18 cellular contexts compared by ENCODE assay signal in genomic region chr6:52524921-52525320, GRCh38.
"Had no signal": no experiment of that assay in that cellular context is flagged by ENCODE, and none has a peak within 500 bp of the region (broad histone marks: within the 10 kb centered on the region; RNA-seq: fewer than 3 reads in every experiment).

No MANE protein-coding gene starts in this region.

- H3K4me3 Mint-ChIP-seq: activated naive CD8-positive, alpha-beta T cell treated with anti-CD3 and anti-CD28 coated beads, Interleukin-2, amount 10 ng/mL, durations not matched to agents 7 days and 5 days; activated T-helper 1 cell treated with anti-CD3 and anti-CD28 coated beads, Interleukin-12 subunit alpha, Interleukin-12 subunit beta, Interleukin-2, Interleukin-4 antibody, amounts not matched to agents 30 ng/mL and 10 ng/mL and 1 ng/mL, durations not matched to agents 14 hours and 24 hours and 36 hours; brain; central memory CD8-positive, alpha-beta T cell; stimulated activated naive B cell treated with anti-CD40 and anti-IgM and Interleukin-4, amounts not matched to agents 10 μg/mL and 1 μg/mL and 100 μg/mL, for 72 hours had no signal

- H3K36me3 Mint-ChIP-seq: activated naive CD8-positive, alpha-beta T cell treated with anti-CD3 and anti-CD28 coated beads, Interleukin-2, amount 10 ng/mL, durations not matched to agents 7 days and 5 days had no signal

- FAIRE-seq: endothelial cell of umbilical vein, keratinocyte had no signal

- H3K4me1 Mint-ChIP-seq: activated naive CD8-positive, alpha-beta T cell treated with anti-CD3 and anti-CD28 coated beads, Interleukin-2, amount 10 ng/mL, durations not matched to agents 7 days and 5 days; stimulated activated naive B cell treated with anti-CD40 and anti-IgM and Interleukin-4, amounts not matched to agents 10 μg/mL and 1 μg/mL and 100 μg/mL, for 72 hours had no signal

- DNase-seq: activated CD4-positive, alpha-beta T cell treated with anti-CD3 and anti-CD28 coated beads, Interleukin-2, amount 50 U/mL, for 1 hour; activated naive CD8-positive, alpha-beta T cell treated with anti-CD3 and anti-CD28 coated beads, Interleukin-2, amount 10 ng/mL, durations not matched to agents 7 days and 5 days; cortex of kidney; effector CD4-positive, alpha-beta T cell; esophagus squamous epithelium; hippocampal formation; stimulated activated CD4-positive, alpha-beta T cell treated with anti-CD3 and anti-CD28 coated beads, Interleukin-2, amount 100 ng/mL, for 48 hours; stimulated activated naive B cell treated with anti-CD40 and anti-IgM and Interleukin-4, amounts not matched to agents 10 μg/mL and 1 μg/mL and 100 μg/mL, for 72 hours; uterus had no signal

- H3K27ac Mint-ChIP-seq: activated naive CD8-positive, alpha-beta T cell treated with anti-CD3 and anti-CD28 coated beads, Interleukin-2, amount 10 ng/mL, durations not matched to agents 7 days and 5 days; activated T-helper 1 cell treated with anti-CD3 and anti-CD28 coated beads, Interleukin-12 subunit alpha, Interleukin-12 subunit beta, Interleukin-2, Interleukin-4 antibody, amounts not matched to agents 30 ng/mL and 10 ng/mL and 1 ng/mL, durations not matched to agents 14 hours and 24 hours and 36 hours had no signal

- H3K9me3 ChIP-seq: esophagus squamous epithelium, tibial nerve, uterus had no signal

- ATAC-seq: activated CD4-positive, CD25-positive, alpha-beta regulatory T cell treated with anti-CD3 and anti-CD28 coated beads, Interleukin-2, amount 50 U/mL, for 24 hours; left lobe of liver; stimulated activated naive B cell treated with anti-CD40 and anti-IgM and Interleukin-4, amounts not matched to agents 10 μg/mL and 1 μg/mL and 100 μg/mL, for 72 hours had no signal

- H3K79me2 ChIP-seq: parathyroid adenoma had no signal

- H3K9me3 Mint-ChIP-seq: activated naive CD8-positive, alpha-beta T cell treated with anti-CD3 and anti-CD28 coated beads, Interleukin-2, amount 10 ng/mL, durations not matched to agents 7 days and 5 days; activated T-helper 1 cell treated with anti-CD3 and anti-CD28 coated beads, Interleukin-12 subunit alpha, Interleukin-12 subunit beta, Interleukin-2, Interleukin-4 antibody, amounts not matched to agents 30 ng/mL and 10 ng/mL and 1 ng/mL, durations not matched to agents 14 hours and 24 hours and 36 hours; brain; central memory CD8-positive, alpha-beta T cell; stimulated activated naive B cell treated with anti-CD40 and anti-IgM and Interleukin-4, amounts not matched to agents 10 μg/mL and 1 μg/mL and 100 μg/mL, for 72 hours had no signal

- H3K9ac ChIP-seq: parathyroid adenoma had no signal

- H3K36me3 ChIP-seq: esophagus squamous epithelium, uterus had no signal

- H2AFZ ChIP-seq: parathyroid adenoma had no signal

- H3K27ac ChIP-seq: parathyroid adenoma had no signal

- H3K27me3 ChIP-seq: esophagus squamous epithelium, tibial nerve, uterus had no signal

- H3K4me3 ChIP-seq: esophagus squamous epithelium, tibial nerve, uterus had no signal

- H3K27me3 Mint-ChIP-seq: central memory CD8-positive, alpha-beta T cell; stimulated activated naive B cell treated with anti-CD40 and anti-IgM and Interleukin-4, amounts not matched to agents 10 μg/mL and 1 μg/mL and 100 μg/mL, for 72 hours had no signal
